In genomic region chr3:102141913-102142210, GRCh38 we compare ENCODE assay signal across 26 cellular contexts.
DNase-seq lines count a peak whose midpoint lies in the region; ATAC-seq and TF ChIP-seq lines count a peak whose summit lies in the region.
"Had no signal": no experiment of that assay in that cellular context is flagged by ENCODE, and none has a peak within 500 bp of the region (broad histone marks: within the 10 kb centered on the region; RNA-seq: fewer than 3 reads in every experiment).

No MANE protein-coding gene starts in this region.

- no peak overlapping the region for H3K9ac ChIP-seq in neural progenitor cell

- H3K9me3 ChIP-seq in breast epithelium, result no peaks in the 10 kb centered on the region
- H3K9me3 ChIP-seq in heart left ventricle, result no peaks in the 10 kb centered on the region
- H3K9me3 ChIP-seq in neural progenitor cell (ENCODE audit: low read depth), result no peaks in the 10 kb centered on the region
- H3K9me3 ChIP-seq: adrenal gland, tibial nerve had no signal

- H3K4me3 ChIP-seq in breast epithelium (no peak overlapping the region), heart left ventricle (no peak overlapping the region), neural progenitor cell (no peak overlapping the region)
- H3K4me3 ChIP-seq: adrenal gland, tibial nerve had no signal

- H3K27me3 ChIP-seq in breast epithelium (no peaks in the 10 kb centered on the region), heart left ventricle (no peaks in the 10 kb centered on the region), neural progenitor cell (no peaks in the 10 kb centered on the region)
- H3K27me3 ChIP-seq: adrenal gland, tibial nerve had no signal

- peak overlapping the region; percentile 26 for H3K27ac Mint-ChIP-seq in MCF 10A (ENCODE audit: low read depth, unreplicated experiment)
- no peak overlapping the region for H3K27ac Mint-ChIP-seq in neural progenitor cell
- H3K27ac Mint-ChIP-seq in activated T-helper 1 cell treated with anti-CD3 and anti-CD28 coated beads, Interleukin-12 subunit alpha, Interleukin-12 subunit beta, Interleukin-2, Interleukin-4 antibody, amounts not matched to agents 30 ng/mL and 10 ng/mL and 1 ng/mL, durations not matched to agents 14 hours and 24 hours and 36 hours, result no peak overlapping the region
- H3K27ac Mint-ChIP-seq: activated T-cell treated with anti-CD3 and anti-CD28 coated beads, Interleukin-2, amount 50 U/mL, for 24 hours; CD4-positive, alpha-beta memory T cell; endodermal cell; memory B cell had no signal

- WGBS in heart left ventricle, 4 donors, result 47 to 78% (median 69%) methylated on average over 1 of the region's 1 CpG

- H3K27me3 Mint-ChIP-seq in MCF 10A (ENCODE audit: insufficient read depth, unreplicated experiment) (no peaks in the 10 kb centered on the region), neural progenitor cell (ENCODE audit: insufficient read depth, low read depth) (no peaks in the 10 kb centered on the region)
- H3K27me3 Mint-ChIP-seq in activated T-helper 1 cell treated with anti-CD3 and anti-CD28 coated beads, Interleukin-12 subunit alpha, Interleukin-12 subunit beta, Interleukin-2, Interleukin-4 antibody, amounts not matched to agents 30 ng/mL and 10 ng/mL and 1 ng/mL, durations not matched to agents 14 hours and 24 hours and 36 hours (ENCODE audit: insufficient read depth), result peaks cover 5% of the 10 kb centered on the region
- H3K27me3 Mint-ChIP-seq: activated T-cell treated with anti-CD3 and anti-CD28 coated beads, Interleukin-2, amount 50 U/mL, for 24 hours; CD4-positive, alpha-beta memory T cell; memory B cell had no signal

- H3K4me1 Mint-ChIP-seq in MCF 10A (ENCODE audit: insufficient read depth, unreplicated experiment) (peaks cover 11% of the 10 kb centered on the region), neural progenitor cell (peaks cover 21% of the 10 kb centered on the region)
- no peaks in the 10 kb centered on the region for H3K4me1 Mint-ChIP-seq in activated T-helper 1 cell treated with anti-CD3 and anti-CD28 coated beads, Interleukin-12 subunit alpha, Interleukin-12 subunit beta, Interleukin-2, Interleukin-4 antibody, amounts not matched to agents 30 ng/mL and 10 ng/mL and 1 ng/mL, durations not matched to agents 14 hours and 24 hours and 36 hours (ENCODE audit: low read depth)
- H3K4me1 Mint-ChIP-seq: endodermal cell, naive B cell had no signal

- peak overlapping the region; percentile 43 for H2AFZ ChIP-seq in neural progenitor cell (replicated peaks)

- no peaks in the 10 kb centered on the region for H3F3A ChIP-seq in neural progenitor cell (ENCODE audit: low read depth)

- TF ChIP-seq POLR2A in breast epithelium (IDR thresholded peaks at IDR 0.05) (no peak), heart left ventricle (IDR thresholded peaks at IDR 0.05) (no peak)

- intact Hi-C loops in MCF 10A (cut with micrococcal nuclease) (no loop called here), breast epithelium (cut with DNase I; ENCODE audit: low total_unique reads) (no loop called here), heart left ventricle (cut with DNase I) (no loop called here)
- intact Hi-C loops in activated T-helper 1 cell treated with anti-CD3 and anti-CD28 coated beads, Interleukin-12 subunit alpha, Interleukin-12 subunit beta, Interleukin-2, Interleukin-4 antibody, amounts not matched to agents 30 ng/mL and 10 ng/mL and 1 ng/mL, durations not matched to agents 14 hours and 24 hours and 36 hours (cut with micrococcal nuclease), result no loop called here

- H3K9me3 Mint-ChIP-seq in MCF 10A (ENCODE audit: unreplicated experiment) (no peaks in the 10 kb centered on the region), neural progenitor cell (peaks cover 2% of the 10 kb centered on the region)
- peaks cover 9% of the 10 kb centered on the region for H3K9me3 Mint-ChIP-seq in activated T-helper 1 cell treated with anti-CD3 and anti-CD28 coated beads, Interleukin-12 subunit alpha, Interleukin-12 subunit beta, Interleukin-2, Interleukin-4 antibody, amounts not matched to agents 30 ng/mL and 10 ng/mL and 1 ng/mL, durations not matched to agents 14 hours and 24 hours and 36 hours
- H3K9me3 Mint-ChIP-seq: activated T-cell treated with anti-CD3 and anti-CD28 coated beads, Interleukin-2, amount 50 U/mL, for 24 hours; endodermal cell; memory B cell; naive B cell had no signal

- ATAC-seq in heart left ventricle (peak in 2 of 4 donors; percentile 46 to 62), GM21381 (IDR thresholded peaks at IDR 0.05; ENCODE audit: unreplicated experiment) (no peak)
- ATAC-seq: Panc1; stimulated activated naive CD8-positive, alpha-beta T cell treated with anti-CD3 and anti-CD28 coated beads, Interleukin-15, Interleukin-2, amounts not matched to agents 100 U/mL and 50 U/mL, for 24 hours had no signal

- no TSS peak for BruUV-seq in MCF 10A (replicated peaks; lab: Mats Ljungman, UMichigan)

- POLR2A ChIA-PET in MCF 10A (lab: Yijun Ruan, JAX), result interaction anchor here (0.6 to 2.1 kb wide), 3 partner anchors 15 to 464 kb away, joined by 3 to 7 read pairs (median 3); partner anchors contain the start of gene ZBTB11

- H3K27ac ChIP-seq in breast epithelium (no peak overlapping the region), heart left ventricle (peak overlapping the region; percentile 28 to 77 (median 53)), neural progenitor cell (no peak overlapping the region)
- H3K27ac ChIP-seq: 22Rv1, adrenal gland had no signal

- no peaks in the 10 kb centered on the region for H3K79me2 ChIP-seq in neural progenitor cell (ENCODE audit: low read depth)

- no peak overlapping the region for H3K4me3 Mint-ChIP-seq in MCF 10A (ENCODE audit: unreplicated experiment)
- H3K4me3 Mint-ChIP-seq in neural progenitor cell, result no peak overlapping the region
- no peak overlapping the region for H3K4me3 Mint-ChIP-seq in activated T-helper 1 cell treated with anti-CD3 and anti-CD28 coated beads, Interleukin-12 subunit alpha, Interleukin-12 subunit beta, Interleukin-2, Interleukin-4 antibody, amounts not matched to agents 30 ng/mL and 10 ng/mL and 1 ng/mL, durations not matched to agents 14 hours and 24 hours and 36 hours
- H3K4me3 Mint-ChIP-seq: activated T-cell treated with anti-CD3 and anti-CD28 coated beads, Interleukin-2, amount 50 U/mL, for 24 hours; CD4-positive, alpha-beta memory T cell; endodermal cell; memory B cell; naive B cell had no signal

- no peaks in the 10 kb centered on the region for H3K36me3 ChIP-seq in breast epithelium
- H3K36me3 ChIP-seq in heart left ventricle, result no peaks in the 10 kb centered on the region
- no peaks in the 10 kb centered on the region for H3K36me3 ChIP-seq in neural progenitor cell
- H3K36me3 ChIP-seq: adrenal gland, tibial nerve had no signal

- no peak overlapping the region for H3K4me2 ChIP-seq in neural progenitor cell

- no peaks in the 10 kb centered on the region for H4K20me1 ChIP-seq in neural progenitor cell (ENCODE audit: low read depth)

- H3K4me1 ChIP-seq in breast epithelium (no peaks in the 10 kb centered on the region), heart left ventricle (peaks cover 0 to 28% (median 12%) of the 10 kb centered on the region in 12 donors), neural progenitor cell (peaks cover 9% of the 10 kb centered on the region)
- H3K4me1 ChIP-seq: adrenal gland had no signal

- H3K36me3 Mint-ChIP-seq in MCF 10A (ENCODE audit: insufficient read depth, unreplicated experiment) (no peaks in the 10 kb centered on the region), neural progenitor cell (no peaks in the 10 kb centered on the region)
- peaks cover 2% of the 10 kb centered on the region for H3K36me3 Mint-ChIP-seq in activated T-helper 1 cell treated with anti-CD3 and anti-CD28 coated beads, Interleukin-12 subunit alpha, Interleukin-12 subunit beta, Interleukin-2, Interleukin-4 antibody, amounts not matched to agents 30 ng/mL and 10 ng/mL and 1 ng/mL, durations not matched to agents 14 hours and 24 hours and 36 hours (ENCODE audit: low read depth)
- H3K36me3 Mint-ChIP-seq: CD4-positive, alpha-beta memory T cell; naive B cell had no signal

- CTCF ChIA-PET in MCF 10A (lab: Yijun Ruan, JAX), result interaction anchor here (0.6 kb wide), 1 partner anchor 73 kb away, joined by 3 read pairs; no protein-coding TSS in a partner anchor

- TF ChIP-seq CTCF in MCF 10A (IDR thresholded peaks at IDR 0.05; ENCODE audit: unreplicated experiment), result no peak
- TF ChIP-seq CTCF in breast epithelium (IDR thresholded peaks at IDR 0.05), result no peak
- TF ChIP-seq CTCF in heart left ventricle (IDR thresholded peaks at IDR 0.05), result no peak
- no peak for TF ChIP-seq CTCF in neural progenitor cell (IDR thresholded peaks at IDR 0.05)
- no peak for TF ChIP-seq CTCF in GM10266 (IDR thresholded peaks at IDR 0.05; ENCODE audit: control insufficient read depth, insufficient read depth, low read depth, missing control alignments)

- DNase-seq in MCF 10A (ENCODE audit: unreplicated experiment) (no peak), breast epithelium (ENCODE audit: low spot score in 2 of 2) (no peak), heart left ventricle (no peak), neural progenitor cell (ENCODE audit: low spot score) (no peak), GM10266 (ENCODE audit: extremely low spot score) (no peak)
- no peak for DNase-seq in activated T-helper 1 cell treated with anti-CD3 and anti-CD28 coated beads, Interleukin-12 subunit alpha, Interleukin-12 subunit beta, Interleukin-2, Interleukin-4 antibody, amounts not matched to agents 30 ng/mL and 10 ng/mL and 1 ng/mL, durations not matched to agents 14 hours and 24 hours and 36 hours (ENCODE audit: low spot score)
- DNase-seq in activated T-cell treated with anti-CD3 and anti-CD28 coated beads, Interleukin-2, amount 50 U/mL, for 1 hour, result no peak
- DNase-seq: activated naive CD4-positive, alpha-beta T cell; activated T-cell treated with anti-CD3 and anti-CD28 coated beads, Interleukin-2, amount 50 U/mL, for 24 hours; adrenal gland; AML-193; CD4-positive, alpha-beta memory T cell; DMS153; endodermal cell; KBM-7; naive B cell; NCI-H2171; NCI-H524 treated with DMSO at 0.1 percent for 48 hours; retina; stimulated activated naive CD8-positive, alpha-beta T cell treated with anti-CD3 and anti-CD28 coated beads, Interleukin-15, Interleukin-2, amounts not matched to agents 100 U/mL and 50 U/mL, for 24 hours; T-helper 1 cell had no signal

Comparison
In these comparisons a context has a peak if more than half of its experiments do, and no peak if none do; other contexts are left out.
1. H3K27ac ChIP-seq: peak in heart left ventricle (12 of 12); none in breast epithelium (0 of 2) and neural progenitor cell (single experiment).